In genomic region chr13:101115762-101116161, GRCh38 we compare ENCODE assay signal across 12 cellular contexts.
A peak's percentile ranks its signal among the peaks of the same experiment; 100 is the strongest.
DNase-seq lines count a peak whose midpoint lies in the region; ATAC-seq, FAIRE-seq and TF ChIP-seq lines count a peak whose summit lies in the region.
"Had no signal": no experiment of that assay in that cellular context is flagged by ENCODE, and none has a peak within 500 bp of the region (broad histone marks: within the 10 kb centered on the region; RNA-seq: fewer than 3 reads in every experiment).

No MANE protein-coding gene starts in this region.

- H3K4me1 Mint-ChIP-seq in Caco-2 (ENCODE audit: low read depth, unreplicated experiment): no peaks in the 10 kb centered on the region
- peaks cover 66% of the 10 kb centered on the region for H3K4me1 Mint-ChIP-seq in chondrocyte (ENCODE audit: low read depth)
- H3K4me1 Mint-ChIP-seq: CD8-positive, alpha-beta memory T cell had no signal

- H3K36me3 ChIP-seq in Caco-2 (ENCODE audit: control insufficient read depth, insufficient read depth, low read length): no peaks in the 10 kb centered on the region
- no peaks in the 10 kb centered on the region for H3K36me3 ChIP-seq in kidney (ENCODE audit: control insufficient read depth in 1 of 2, insufficient read depth in 2 of 2, low read length in 2 of 2)
- H3K36me3 ChIP-seq: left lung, right lobe of liver had no signal

- peaks cover 9% of the 10 kb centered on the region for H3K27me3 Mint-ChIP-seq in Caco-2 (ENCODE audit: insufficient read depth, unreplicated experiment)
- no peaks in the 10 kb centered on the region for H3K27me3 Mint-ChIP-seq in chondrocyte (ENCODE audit: low read depth)

- no peak overlapping the region for H3K9ac ChIP-seq in kidney (ENCODE audit: low read length in 2 of 2)

- DNase-seq in Caco-2 (no peak), NB4 (ENCODE audit: low read depth) (peak; percentile 4), chondrocyte (ENCODE audit: low spot score) (no peak), medulla oblongata (ENCODE audit: extremely low spot score) (peak; percentile 52), HTR-8/SVneo (ENCODE audit: insufficient read length, low spot score) (no peak), kidney (no peak)
- no peak for DNase-seq in effector CD8-positive, alpha-beta T cell (lab: John Stamatoyannopoulos, UW)
- DNase-seq in stimulated activated naive CD8-positive, alpha-beta T cell treated with anti-CD3 and anti-CD28 coated beads, Interleukin-15, Interleukin-2, amounts not matched to agents 100 U/mL and 50 U/mL, for 24 hours: no peak
- DNase-seq: activated naive CD4-positive, alpha-beta T cell treated with anti-CD3 and anti-CD28 coated beads for 36 hours; CD8-positive, alpha-beta memory T cell; left lung; right lobe of liver had no signal

- no peak for TF ChIP-seq POLR2A in NB4 (IDR thresholded peaks at IDR 0.05; ENCODE audit: extremely low read depth, insufficient read length)

- H3K27ac ChIP-seq in kidney (ENCODE audit: low read depth in 2 of 2, low read length in 2 of 2): no peak overlapping the region
- H3K27ac ChIP-seq: left lung, right lobe of liver had no signal

- BruUV-seq in Caco-2 (replicated peaks; lab: Mats Ljungman, UMichigan): no TSS peak

- POLR2A ChIA-PET in Caco-2 (lab: Charles Lee): no interaction called here

- TF ChIP-seq CTCF in Caco-2 (IDR thresholded peaks at IDR 0.05; ENCODE audit: insufficient read depth in 1 of 2, low read depth in 1 of 2, low read length in 1 of 2, severe bottlenecking in 1 of 2, unreplicated experiment in 1 of 2) (peak; percentile 15 to 21), NB4 (IDR thresholded peaks at IDR 0.05; ENCODE audit: low read depth, low read length) (no peak), chondrocyte (IDR thresholded peaks at IDR 0.05) (peak; percentile 80), kidney (IDR thresholded peaks at IDR 0.05; ENCODE audit: borderline replicate concordance, extremely low read depth, insufficient read depth) (no peak)

- no peaks in the 10 kb centered on the region for H3K4me1 ChIP-seq in Caco-2
- H3K4me1 ChIP-seq in kidney (ENCODE audit: control insufficient read depth in 1 of 2, insufficient read depth in 1 of 2, low read depth in 1 of 2, low read length in 2 of 2): no peaks in the 10 kb centered on the region
- H3K4me1 ChIP-seq: left lung, right lobe of liver had no signal

- FAIRE-seq in HTR-8/SVneo (lab: Jason Lieb, UNC) (no peak), kidney (lab: Jason Lieb, UNC) (no peak)

- H3K36me3 Mint-ChIP-seq in Caco-2 (ENCODE audit: insufficient read depth, unreplicated experiment) (no peaks in the 10 kb centered on the region), chondrocyte (ENCODE audit: low read depth) (peaks cover 4% of the 10 kb centered on the region)
- H3K36me3 Mint-ChIP-seq: CD8-positive, alpha-beta memory T cell had no signal

- H3K27ac Mint-ChIP-seq in Caco-2 (ENCODE audit: unreplicated experiment): no peak overlapping the region
- H3K27ac Mint-ChIP-seq in chondrocyte (ENCODE audit: unreplicated experiment): peak overlapping the region; percentile 39
- H3K27ac Mint-ChIP-seq: activated naive CD4-positive, alpha-beta T cell treated with anti-CD3 and anti-CD28 coated beads for 36 hours; CD8-positive, alpha-beta memory T cell had no signal

- H3K4me3 Mint-ChIP-seq in Caco-2 (ENCODE audit: unreplicated experiment): no peak overlapping the region
- H3K4me3 Mint-ChIP-seq in chondrocyte (ENCODE audit: unreplicated experiment): no peak overlapping the region
- H3K4me3 Mint-ChIP-seq: activated naive CD4-positive, alpha-beta T cell treated with anti-CD3 and anti-CD28 coated beads for 36 hours; CD8-positive, alpha-beta memory T cell had no signal

- no peak for ATAC-seq in stimulated activated naive CD8-positive, alpha-beta T cell treated with anti-CD3 and anti-CD28 coated beads, Interleukin-15, Interleukin-2, amounts not matched to agents 100 U/mL and 50 U/mL, for 24 hours
- ATAC-seq: left lung, right lobe of liver had no signal

- CTCF ChIA-PET in Caco-2 (lab: Charles Lee): no interaction called here

- no peaks in the 10 kb centered on the region for H3K27me3 ChIP-seq in Caco-2 (replicated peaks; ENCODE audit: control insufficient read depth, insufficient read depth, low read length)
- H3K27me3 ChIP-seq: left lung, right lobe of liver had no signal

- peaks cover 9% of the 10 kb centered on the region for H3K9me3 Mint-ChIP-seq in Caco-2 (ENCODE audit: unreplicated experiment)
- H3K9me3 Mint-ChIP-seq in chondrocyte (ENCODE audit: low read depth): peaks cover 4% of the 10 kb centered on the region
- H3K9me3 Mint-ChIP-seq: activated naive CD4-positive, alpha-beta T cell treated with anti-CD3 and anti-CD28 coated beads for 36 hours; CD8-positive, alpha-beta memory T cell had no signal

- H3K4me3 ChIP-seq in Caco-2 (ENCODE audit: low read depth, low read length): no peak overlapping the region
- no peak overlapping the region for H3K4me3 ChIP-seq in NB4 (ENCODE audit: low read depth, low read length)
- no peak overlapping the region for H3K4me3 ChIP-seq in kidney (ENCODE audit: low read length in 2 of 2)
- H3K4me3 ChIP-seq: left lung, right lobe of liver had no signal

- H3K9me3 ChIP-seq in Caco-2: peaks cover 3% of the 10 kb centered on the region
- no peaks in the 10 kb centered on the region for H3K9me3 ChIP-seq in kidney (ENCODE audit: control insufficient read depth in 1 of 2, low read length in 2 of 2)
- H3K9me3 ChIP-seq: left lung, right lobe of liver had no signal

- intact Hi-C loops in Caco-2 (cut with micrococcal nuclease; ENCODE audit: unreplicated experiment) (no loop called here), kidney (cut with DNase I) (no loop called here)

Comparison
In these comparisons a context has a peak if more than half of its experiments do, and no peak if none do; other contexts are left out.
1. DNase-seq: peak in NB4 (single experiment) and medulla oblongata (single experiment); none in Caco-2 (0 of 2), chondrocyte (single experiment), effector CD8-positive, alpha-beta T cell (single experiment), HTR-8/SVneo (single experiment), stimulated activated naive CD8-positive, alpha-beta T cell treated with anti-CD3 and anti-CD28 coated beads, Interleukin-15, Interleukin-2, amounts not matched to agents 100 U/mL and 50 U/mL, for 24 hours (single experiment) and kidney (single experiment).
2. CTCF ChIP-seq: peak in Caco-2 (2 of 2) and chondrocyte (single experiment); none in NB4 (single experiment) and kidney (single experiment).